Comparison of ENCODE assay signal across 8 cellular contexts in the genomic region with DNA sequence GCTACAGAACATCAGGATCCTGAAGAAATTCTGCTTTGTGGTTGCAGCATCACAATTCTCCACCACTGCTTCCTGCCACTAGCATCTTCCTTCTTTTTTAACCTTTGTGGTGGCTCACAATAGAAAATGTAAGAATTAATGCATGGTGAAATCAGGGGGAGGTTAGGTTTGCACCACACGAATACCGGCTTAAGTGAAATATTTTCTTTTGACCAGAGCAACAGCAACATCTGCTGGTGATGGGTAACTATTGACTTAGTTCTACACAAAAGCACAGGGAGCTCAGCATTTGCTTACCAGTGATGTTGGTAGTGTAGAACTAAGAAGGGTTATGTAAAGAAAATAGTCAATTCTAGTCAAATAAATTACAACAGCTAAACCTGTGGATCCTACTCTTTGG.
DNase-seq lines count a peak whose midpoint lies in the region; ATAC-seq, FAIRE-seq and TF ChIP-seq lines count a peak whose summit lies in the region.

No MANE protein-coding gene starts in this region.

- peak; percentile 91 for FAIRE-seq in H1 (lab: Jason Lieb, UNC)

- no peak overlapping the region for H2BK12ac ChIP-seq in H1 (ENCODE audit: low read depth, low read length)

- no peaks in the 10 kb centered on the region; the same call in 1 of the 2 replicates for H3K23me2 ChIP-seq in H1 (ENCODE audit: low read depth, low read length)

- no peak overlapping the region for H2BK5ac ChIP-seq in H1 (ENCODE audit: low read depth, low read length)

- TF ChIP-seq CTCF in AG04450 (IDR thresholded peaks at IDR 0.05; ENCODE audit: low read depth, low read length), result peak; percentile 41
- peak; percentile 49 for TF ChIP-seq CTCF in GM12873 (IDR thresholded peaks at IDR 0.05; ENCODE audit: insufficient read depth, low read depth, low read length, missing control alignments)
- TF ChIP-seq CTCF in H1 (IDR thresholded peaks at IDR 0.05; ENCODE audit: control extremely low read depth in 1 of 3, insufficient read depth in 1 of 3, low read depth in 1 of 3, low read length in 3 of 3), result peak in 2 of 3 experiments; percentile 37 to 53; a peak in 2 of 4 replicates
- TF ChIP-seq CTCF in psoas muscle (IDR thresholded peaks at IDR 0.05), result peak; percentile 29
- TF ChIP-seq CTCF in glutamatergic neuron (IDR thresholded peaks at IDR 0.05; ENCODE audit: partially characterized antibody, unreplicated experiment), result no peak

- no peak overlapping the region for H3K14ac ChIP-seq in H1 (ENCODE audit: insufficient read length)

- no peaks in the 10 kb centered on the region for H3K27me3 Mint-ChIP-seq in glutamatergic neuron (ENCODE audit: unreplicated experiment)

- no peaks in the 10 kb centered on the region for H3K79me2 ChIP-seq in H1 (ENCODE audit: control insufficient read depth in 1 of 2, insufficient read depth in 2 of 2, low read length in 2 of 2)

- H3K4me3 Mint-ChIP-seq in glutamatergic neuron (ENCODE audit: unreplicated experiment), result no peak overlapping the region

- H3K18ac ChIP-seq in H1 (ENCODE audit: extremely low read depth, low read length), result no peak overlapping the region

- no peak overlapping the region for H4K91ac ChIP-seq in H1 (replicated peaks; ENCODE audit: insufficient read length, low read length)

- no peak for TF ChIP-seq POLR2A in H1 (IDR thresholded peaks at IDR 0.05; ENCODE audit: control extremely low read depth in 1 of 2, low read depth in 2 of 2, low read length in 2 of 2)

- no peak overlapping the region for H4K5ac ChIP-seq in H1 (ENCODE audit: insufficient read length, low read depth, low read length)

- no peaks in the 10 kb centered on the region for H3K4me1 Mint-ChIP-seq in glutamatergic neuron (ENCODE audit: low read depth, unreplicated experiment)

- H4K20me1 ChIP-seq in H1 (replicated peaks in 1 of 2; ENCODE audit: control insufficient read depth in 1 of 2, insufficient read depth in 2 of 2, low read length in 2 of 2), result no peaks in the 10 kb centered on the region

- H3K4ac ChIP-seq in H1 (replicated peaks; ENCODE audit: insufficient read length, low read depth, low read length), result no peak overlapping the region

- H3K27me3 ChIP-seq in AG04450 (ENCODE audit: control insufficient read depth, insufficient read depth, low read length) (no peaks in the 10 kb centered on the region), H1 (replicated peaks in 1 of 4; ENCODE audit: control insufficient read depth in 3 of 4, extremely low read depth in 1 of 4, insufficient read depth in 3 of 4, low read length in 3 of 4) (no peaks in the 10 kb centered on the region), psoas muscle (ENCODE audit: insufficient read depth in 3 of 3, low read length in 2 of 3) (no peaks in the 10 kb centered on the region)

- no peaks in the 10 kb centered on the region for H3K9me3 ChIP-seq in AG04450 (ENCODE audit: control insufficient read depth, insufficient read depth, low read length)
- H3K9me3 ChIP-seq in H1 (ENCODE audit: insufficient read depth in 2 of 2, low read depth in 1 of 2, low read length in 1 of 2), result no peaks in the 10 kb centered on the region
- H3K9me3 ChIP-seq in psoas muscle, result no peaks in the 10 kb centered on the region

- H3K4me1 ChIP-seq in H1 (replicated peaks in 1 of 4; ENCODE audit: control insufficient read depth in 3 of 4, insufficient read depth in 4 of 4, low read length in 3 of 4), result no peaks in the 10 kb centered on the region
- no peaks in the 10 kb centered on the region for H3K4me1 ChIP-seq in psoas muscle

- H2BK120ac ChIP-seq in H1 (replicated peaks; ENCODE audit: low read depth, low read length), result no peak overlapping the region

- intact Hi-C loops in psoas muscle (cut with DNase I), result no loop called here

- no peak overlapping the region for H4K8ac ChIP-seq in H1 (ENCODE audit: extremely low read depth, insufficient read depth, low read length)

- H2AK5ac ChIP-seq in H1 (ENCODE audit: low read depth, low read length), result no peak overlapping the region

- no peak overlapping the region for H3K27ac ChIP-seq in AG04450 (ENCODE audit: low read depth, low read length)
- no peak overlapping the region for H3K27ac ChIP-seq in H1 (ENCODE audit: low read depth, low read length)
- H3K27ac ChIP-seq in psoas muscle, result no peak overlapping the region

- no peaks in the 10 kb centered on the region for H3K79me1 ChIP-seq in H1 (ENCODE audit: low read depth, low read length)

- no peak for TF ChIP-seq EP300 in H1 (IDR thresholded peaks at IDR 0.05; ENCODE audit: borderline replicate concordance in 1 of 2, low read depth in 2 of 2, low read length in 2 of 2)

- WGBS in H1 (ENCODE audit: extremely low coverage in 1 of 2, insufficient coverage in 1 of 2, insufficient read length in 1 of 2, insufficient replicate concordance in 2 of 2, low coverage in 1 of 2, low lambda C conversion rate in 2 of 2, missing lambda C conversion rate in 1 of 2), 2 experiments, result 61% methylated on average over 2 of the region's 2 CpGs; no CpG with 5 or more reads in 1 of the 2 experiments
- WGBS in psoas muscle, 3 donors, result 7 to 41% (median 16%) methylated on average over 2 of the region's 2 CpGs

- H3K36me3 Mint-ChIP-seq in glutamatergic neuron (ENCODE audit: unreplicated experiment), result no peaks in the 10 kb centered on the region

- CTCF ChIA-PET in AG04450 (lab: Charles Lee), result interaction anchor here (0.5 to 1.5 kb wide), 8 partner anchors 9 to 951 kb away, joined by 3 to 10 read pairs (median 4); no protein-coding TSS in a partner anchor
- CTCF ChIA-PET in H1 (lab: Charles Lee; ENCODE audit: partially characterized antibody), result interaction anchor here (0.5 to 2.0 kb wide), 19 partner anchors 8 to 602 kb away, joined by 3 to 11 read pairs (median 3); no protein-coding TSS in a partner anchor

- no peak overlapping the region for H3K56ac ChIP-seq in H1 (replicated peaks; ENCODE audit: insufficient read length, low read depth, low read length)

- H3K23ac ChIP-seq in H1 (ENCODE audit: insufficient read length), result no peak overlapping the region

- H3K4me3 ChIP-seq in AG04450 (ENCODE audit: low read depth, low read length) (no peak overlapping the region), H1 (ENCODE audit: extremely low read depth in 1 of 4, insufficient read depth in 2 of 4, low read depth in 3 of 4, low read length in 4 of 4) (no peak overlapping the region), psoas muscle (no peak overlapping the region)

- H3K36me3 ChIP-seq in H1 (ENCODE audit: control insufficient read depth in 2 of 4, insufficient read depth in 4 of 4, low read length in 3 of 4) (no peaks in the 10 kb centered on the region), psoas muscle (ENCODE audit: insufficient read depth in 1 of 2, low read depth in 1 of 2) (peaks cover 10 to 98% of the 10 kb centered on the region in 2 donors)

- DNase-seq in AG04450 (ENCODE audit: low read depth, low spot score) (no peak), NCI-H82 (lab: John Stamatoyannopoulos, UW) (peak; percentile 84), H1 (ENCODE audit: low read depth in 1 of 2, low spot score in 2 of 2) (no peak), psoas muscle (no peak), glutamatergic neuron (no peak), OCI-M2 (lab: John Stamatoyannopoulos, UW; ENCODE audit: unreplicated experiment) (no peak)

- H2BK15ac ChIP-seq in H1 (ENCODE audit: low read length), result no peak overlapping the region

- H2BK20ac ChIP-seq in H1 (ENCODE audit: low read length), result no peak overlapping the region

- peak; percentile 73 for ATAC-seq in HG02973 (IDR thresholded peaks at IDR 0.05; ENCODE audit: unreplicated experiment)
- ATAC-seq in psoas muscle, result peak in 3 of 4 donors; percentile 62 to 78 (median 65)

- no peak overlapping the region for H3K9ac ChIP-seq in H1 (replicated peaks in 1 of 4; ENCODE audit: extremely low read depth in 1 of 4, low read depth in 3 of 4, low read length in 3 of 4)

- H3K27ac Mint-ChIP-seq in glutamatergic neuron (ENCODE audit: unreplicated experiment), result no peak overlapping the region

- POLR2A ChIA-PET in AG04450 (lab: Yijun Ruan, JAX), result no interaction called here
- POLR2A ChIA-PET in H1 (lab: Charles Lee; ENCODE audit: partially characterized antibody), result interaction anchor here (0.5 kb wide), 1 partner anchor 9 kb away, joined by 3 read pairs; no protein-coding TSS in a partner anchor

- H3K9me3 Mint-ChIP-seq in glutamatergic neuron (ENCODE audit: unreplicated experiment), result no peaks in the 10 kb centered on the region

- peak; percentile 77 to 78 for TF ChIP-seq RAD21 in H1 (IDR thresholded peaks at IDR 0.05 in 1 of 2, conservative IDR thresholded peaks at IDR 0.05 in 1 of 2; ENCODE audit: low read depth in 2 of 2, low read length in 2 of 2)

- H3K4me2 ChIP-seq in H1 (ENCODE audit: insufficient read depth in 1 of 2, low read depth in 2 of 2, low read length in 2 of 2), result no peak overlapping the region

- no peak overlapping the region for H2AFZ ChIP-seq in H1 (ENCODE audit: low read length)

TF ChIP-seq in H1, 55 proteins besides CTCF, POLR2A, EP300 and RAD21:
- TF ChIP-seq SP1 (IDR thresholded peaks at IDR 0.05; ENCODE audit: low read depth, low read length) (no peak), CHD2 (IDR thresholded peaks at IDR 0.05; ENCODE audit: low read length) (no peak), BRCA1 (IDR thresholded peaks at IDR 0.05; ENCODE audit: low read depth, low read length) (no peak), CREB1 (IDR thresholded peaks at IDR 0.05) (no peak), SIN3A (conservative IDR thresholded peaks at IDR 0.05 in 1 of 2, IDR thresholded peaks at IDR 0.05 in 1 of 2; ENCODE audit: low read depth in 1 of 2, low read length in 2 of 2) (no peak)
- TF ChIP-seq, protein P1, sequence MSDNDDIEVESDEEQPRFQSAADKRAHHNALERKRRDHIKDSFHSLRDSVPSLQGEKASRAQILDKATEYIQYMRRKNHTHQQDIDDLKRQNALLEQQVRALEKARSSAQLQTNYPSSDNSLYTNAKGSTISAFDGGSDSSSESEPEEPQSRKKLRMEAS (IDR thresholded peaks at IDR 0.05), result no peak
TF ChIP-seq in H1: peak in this region for 0.
